Comparison of ENCODE assay signal across 13 cellular contexts in genomic region chr5:160873560-160874200, GRCh38. TPM values are rescaled to one million over a fixed set of nuclear protein-coding genes. Genes with fewer than 3 reads are reported as not detected.
DNase-seq lines count a peak whose midpoint lies in the region; ATAC-seq and TF ChIP-seq lines count a peak whose summit lies in the region.
"Not testable (repeated sequence)": the region's sequence is repeated elsewhere in the genome, so short reads cannot be mapped to it uniquely, and the experiment has no call there.
"Had no signal": no experiment of that assay in that cellular context is flagged by ENCODE, and none has a peak within 500 bp of the region (broad histone marks: within the 10 kb centered on the region; RNA-seq: fewer than 3 reads in every experiment).

No MANE protein-coding gene starts in this region.

- H3K4me1 Mint-ChIP-seq in WTC11 (peaks cover 22% of the 10 kb centered on the region), endodermal cell (peaks cover 15% of the 10 kb centered on the region)
- not testable (repeated sequence) for H3K4me1 Mint-ChIP-seq in neural progenitor cell

- not testable (repeated sequence) for H3K79me2 ChIP-seq in neural progenitor cell (ENCODE audit: low read depth)

- not testable (repeated sequence) for H3K36me3 ChIP-seq in H7 (replicated peaks; ENCODE audit: control insufficient read depth, insufficient read depth, low read length); endodermal cell (ENCODE audit: control insufficient read depth, insufficient read depth, low read length); iPS-15b (ENCODE audit: control insufficient read depth, insufficient read depth, low read length); mesodermal cell (ENCODE audit: control insufficient read depth, insufficient read depth, low read length); neural progenitor cell; stomach

- not testable (repeated sequence) for TF ChIP-seq EP300 in stomach (IDR thresholded peaks at IDR 0.05)

- not testable (repeated sequence) for H3F3A ChIP-seq in neural progenitor cell (ENCODE audit: low read depth)

- not testable (repeated sequence) for H3K36me3 Mint-ChIP-seq in WTC11; endodermal cell (ENCODE audit: low read depth); neural progenitor cell

- H3K4me3 Mint-ChIP-seq in WTC11 (peak overlapping the region; percentile 88), endodermal cell (peak overlapping the region; percentile 80), neural progenitor cell (peak overlapping the region; percentile 82)

- not testable (repeated sequence) for TF ChIP-seq POLR2A in stomach (IDR thresholded peaks at IDR 0.05)

- not testable (repeated sequence) for H4K20me1 ChIP-seq in neural progenitor cell (ENCODE audit: low read depth)

- POLR2A ChIA-PET in WTC11 (lab: Charles Lee), result not testable (repeated sequence)

- H3K4me2 ChIP-seq in neural progenitor cell, result peak overlapping the region; percentile 77

- intact Hi-C loops in stomach (cut with DNase I; ENCODE audit: low total_unique reads), result not testable (repeated sequence)

- TF ChIP-seq CTCF in WTC11 (IDR thresholded peaks at IDR 0.05); endodermal cell (conservative IDR thresholded peaks at IDR 0.05); neural progenitor cell (IDR thresholded peaks at IDR 0.05); stomach (IDR thresholded peaks at IDR 0.05): not testable (repeated sequence)

- H3K27me3 Mint-ChIP-seq in WTC11 (ENCODE audit: low read depth); endodermal cell (ENCODE audit: insufficient read depth); neural progenitor cell (ENCODE audit: insufficient read depth, low read depth): not testable (repeated sequence)

- WGBS in endodermal cell (ENCODE audit: insufficient coverage in 1 of 2, insufficient read length in 1 of 2), 2 experiments, result 16 to 28% methylated on average over 12 to 18 of the region's 21 CpGs
- 16 to 21% methylated on average over 3 to 12 of the region's 21 CpGs for whole genome bisulfite sequencing in mesodermal cell (ENCODE audit: insufficient coverage in 2 of 2), 2 experiments
- 12 to 33% (median 25%) methylated on average over 16 to 20 of the region's 21 CpGs for WGBS in stomach, 5 donors

- not testable (repeated sequence) for ATAC-seq in WTC11

- H3K9ac ChIP-seq in endodermal cell (ENCODE audit: extremely low read depth, low read length, poor library complexity, severe bottlenecking); neural progenitor cell: not testable (repeated sequence)
- H3K9ac ChIP-seq in iPS-15b (ENCODE audit: low read depth, low read length), result peak overlapping the region; percentile 24

- DNase-seq in H7; neural progenitor cell (ENCODE audit: low spot score): not testable (repeated sequence)
- DNase-seq in WTC11 (ENCODE audit: low spot score) (peak; percentile 50), endodermal cell (peak; percentile 55), stomach (peak; percentile 35)

- peak overlapping the region; percentile 90 for H2AFZ ChIP-seq in neural progenitor cell (replicated peaks)

- not testable (repeated sequence) for H3K4me1 ChIP-seq in endodermal cell (ENCODE audit: control insufficient read depth, insufficient read depth, low read length); iPS-15b (ENCODE audit: control insufficient read depth, insufficient read depth, low read length); mesodermal cell (ENCODE audit: control insufficient read depth, insufficient read depth, low read length, poor library complexity, severe bottlenecking); neural progenitor cell; stomach

- CTCF ChIA-PET in WTC11 (lab: Charles Lee), result interaction anchor here (1.1 kb wide), 1 partner anchor 57 kb away, joined by 3 read pairs; no protein-coding TSS in a partner anchor

- peak overlapping the region; percentile 36 for H3K4me3 ChIP-seq in H7 (ENCODE audit: insufficient read depth, low read depth, low read length)
- H3K4me3 ChIP-seq in endodermal cell (ENCODE audit: low read length), result peak overlapping the region; percentile 70
- H3K4me3 ChIP-seq in iPS-15b (ENCODE audit: low read depth, low read length), result peak overlapping the region; percentile 65
- peak overlapping the region; percentile 11 for H3K4me3 ChIP-seq in mesodermal cell (ENCODE audit: extremely low read depth, insufficient read depth, low read length, poor library complexity, severe bottlenecking)
- H3K4me3 ChIP-seq in neural progenitor cell, result peak overlapping the region; percentile 50
- peak overlapping the region in 3 of 4 donors; percentile 5 to 27 (median 20) for H3K4me3 ChIP-seq in stomach

- H3K27me3 ChIP-seq in H7 (ENCODE audit: control insufficient read depth, insufficient read depth, low read length); endodermal cell (ENCODE audit: control insufficient read depth, insufficient read depth, low read length, poor library complexity, severe bottlenecking); iPS-15b (ENCODE audit: control insufficient read depth, insufficient read depth, low read length); neural progenitor cell; stomach: not testable (repeated sequence)

- not testable (repeated sequence) for H3K9me3 ChIP-seq in endodermal cell (ENCODE audit: control insufficient read depth, low read length); iPS-15b (ENCODE audit: control insufficient read depth, insufficient read depth, low read length); mesodermal cell (ENCODE audit: control insufficient read depth, low read length); neural progenitor cell (ENCODE audit: low read depth); stomach

- H3K27ac Mint-ChIP-seq in WTC11, result not testable (repeated sequence)
- H3K27ac Mint-ChIP-seq in endodermal cell (peak overlapping the region; percentile 92), neural progenitor cell (peak overlapping the region; percentile 69)

- not testable (repeated sequence) for H3K27ac ChIP-seq in endodermal cell (ENCODE audit: low read depth, low read length); mesodermal cell (ENCODE audit: low read depth, low read length, severe bottlenecking); neural progenitor cell; stomach

- H3K9me3 Mint-ChIP-seq in WTC11, endodermal cell, neural progenitor cell: not testable (repeated sequence)

RNA-seq across cellular contexts. Expression of gene ATP10B, which starts 21.7 kb away (rescaled TPM):
- total RNA-seq in H7 (2014; rRNA removed; shearing (Covaris generic)), result 0.03 TPM in 1 of 2 replicates, not detected in the other
- total RNA-seq in WTC11 (2021), result 0.11 TPM in 3 replicates
- under 1 TPM; 0.15 to 0.38 TPM for total RNA-seq in endodermal cell
- polyA plus RNA-seq in endodermal cell (2013, experiment 1 of 2), result 0.14 TPM
- polyA plus RNA-seq in endodermal cell (2013, experiment 2 of 2), result 0.25 TPM
- polyA plus RNA-seq in mesodermal cell (2013, experiment 1 of 2), result 0.04 TPM
- not detected for polyA plus RNA-seq in mesodermal cell (2013, experiment 2 of 2)
- not detected in 2 replicates for total RNA-seq in neural progenitor cell (ENCODE audit: low replicate concordance)
- total RNA-seq in stomach, result 100 to 1,000 TPM in 1 of 5 donors, 10 to 100 TPM in 2, 1 to 10 TPM in 2; 3.1 to 115 (median 18.5) TPM
- polyA plus RNA-seq in stomach, result 1 to 10 TPM in 2 of 3 donors, under 1 TPM in 1; 0.25 to 1.7 (median 1.6) TPM
- total RNA-seq: CD8-positive, alpha-beta T cell; G401; HFFc6; NCI-H460; OCI-LY7; Right ventricle myocardium superior had no signal

Comparison
In these comparisons a context has a peak if more than half of its experiments do, and no peak if none do; other contexts are left out.
1. H3K4me3 ChIP-seq: peak in every context shown above with its lines; median percentile 70 in endodermal cell; 65 in iPS-15b; 50 in neural progenitor cell; 36 in H7; 20 in stomach; 11 in mesodermal cell.